ENCODE assay signal across 8 cellular contexts in the genomic region with DNA sequence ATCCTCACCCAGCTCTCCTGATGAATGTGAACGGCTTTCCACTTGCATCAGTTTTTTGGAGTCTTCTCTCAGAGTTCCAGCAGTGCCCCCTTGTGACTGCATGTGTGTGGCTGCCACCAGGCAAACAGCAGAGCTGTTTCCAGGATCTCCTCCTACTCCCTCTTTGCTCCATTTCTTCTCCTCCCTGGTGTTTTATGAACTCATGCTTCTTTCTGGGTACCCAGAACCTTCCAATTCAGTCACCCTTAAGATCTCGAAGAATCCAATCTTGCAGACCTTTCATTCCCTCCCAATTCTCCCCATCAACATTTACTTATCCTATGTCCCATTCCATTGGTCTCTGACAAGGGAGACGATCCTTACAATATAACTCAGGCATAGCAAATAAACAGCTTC. TPM values are rescaled to one million over a fixed set of nuclear protein-coding genes. Genes with fewer than 3 reads are reported as not detected.
DNase-seq lines count a peak whose midpoint lies in the region; ATAC-seq and TF ChIP-seq lines count a peak whose summit lies in the region.

No MANE protein-coding gene starts in this region.

- no peaks in the 10 kb centered on the region for H4K20me1 ChIP-seq in osteoblast (ENCODE audit: insufficient read depth, low read length)

- no peak for DNase-seq in AG04450 (ENCODE audit: low read depth, low spot score)
- peak; percentile 42 for DNase-seq in NCI-H2196 (lab: John Stamatoyannopoulos, UW; ENCODE audit: unreplicated experiment)
- peak; percentile 11 for DNase-seq in activated T-cell treated with anti-CD3 and anti-CD28 coated beads for 48 hours (ENCODE audit: low read depth)
- DNase-seq in fibroblast of the conjunctiva (ENCODE audit: low read depth) = peak; percentile 58
- DNase-seq in osteoblast (ENCODE audit: insufficient read length, low spot score, missing footprints) = peak; percentile 46

- ATAC-seq in GM21526 (IDR thresholded peaks at IDR 0.05; ENCODE audit: low FRiP score, unreplicated experiment) (no peak), GM19467 (IDR thresholded peaks at IDR 0.05; ENCODE audit: unreplicated experiment) (no peak)

- no peaks in the 10 kb centered on the region for H3K36me3 ChIP-seq in osteoblast (ENCODE audit: insufficient read depth, low read length)

- no peaks in the 10 kb centered on the region for H3K4me1 ChIP-seq in osteoblast (ENCODE audit: insufficient read depth, low read length)

- no peaks in the 10 kb centered on the region for H3K79me2 ChIP-seq in osteoblast (ENCODE audit: insufficient read depth, low read length)

- H3K4me3 ChIP-seq in AG04450 (ENCODE audit: low read depth, low read length) (no peak overlapping the region), osteoblast (ENCODE audit: insufficient read depth, low read length) (no peak overlapping the region)

- H3K4me2 ChIP-seq in osteoblast (ENCODE audit: insufficient read depth, low read length) = no peak overlapping the region

- H3K27ac ChIP-seq in AG04450 (ENCODE audit: low read depth, low read length) (no peak overlapping the region), osteoblast (ENCODE audit: low read depth, low read length) (no peak overlapping the region)

- H2AFZ ChIP-seq in osteoblast (ENCODE audit: low read length) = peak overlapping the region; percentile 42

- H3K9me3 ChIP-seq in AG04450 (ENCODE audit: control insufficient read depth, insufficient read depth, low read length) (no peaks in the 10 kb centered on the region), osteoblast (ENCODE audit: low read depth, low read length) (no peaks in the 10 kb centered on the region)

- no peaks in the 10 kb centered on the region for H3K27me3 ChIP-seq in AG04450 (ENCODE audit: control insufficient read depth, insufficient read depth, low read length)
- peaks cover 11% of the 10 kb centered on the region for H3K27me3 ChIP-seq in osteoblast (ENCODE audit: insufficient read depth, low read length)

- CTCF ChIA-PET in AG04450 (lab: Charles Lee) = interaction anchor here (0.6 to 3.6 kb wide), 16 partner anchors 11 to 832 kb away, joined by 3 to 60 read pairs (median 4); no protein-coding TSS in a partner anchor

- POLR2A ChIA-PET in AG04450 (lab: Yijun Ruan, JAX) = no interaction called here

- peak; percentile 67 for TF ChIP-seq CTCF in AG04450 (IDR thresholded peaks at IDR 0.05; ENCODE audit: low read depth, low read length)
- peak; percentile 67 for TF ChIP-seq CTCF in GM12872 (IDR thresholded peaks at IDR 0.05; ENCODE audit: insufficient read depth, low read depth, low read length)
- peak; percentile 78 for TF ChIP-seq CTCF in osteoblast (IDR thresholded peaks at IDR 0.05; ENCODE audit: extremely low read depth, low read depth, low read length)

RNA-seq across cellular contexts. Expression of a gene that starts 6.8 kb away (rescaled TPM):
- polyA plus RNA-seq in AG04450 (2011; rRNA removed) = 1.2 and 1.7 TPM in 2 replicates
- 1.0 and 1.1 TPM in 2 replicates for polyA minus RNA-seq in AG04450 (2011; rRNA and poly(A)+ RNA removed)
- 6.2 and 6.5 TPM in 2 replicates for total RNA-seq in osteoblast

RNA-seq across cellular contexts. Expression of a gene that starts 42.8 kb away (rescaled TPM):
- 27.9 and 41.7 TPM in 2 replicates for polyA plus RNA-seq in AG04450 (2011; rRNA removed)
- 7.9 and 10.6 TPM in 2 replicates for polyA minus RNA-seq in AG04450 (2011; rRNA and poly(A)+ RNA removed)
- total RNA-seq in osteoblast = 58.9 and 63.0 TPM in 2 replicates
